In genomic region chr14:75981426-75981825, GRCh38 we compare ENCODE assay signal across 8 cellular contexts. TPM values are rescaled to one million over a fixed set of nuclear protein-coding genes. Genes with fewer than 3 reads are reported as not detected.
DNase-seq lines count a peak whose midpoint lies in the region; ATAC-seq, FAIRE-seq and TF ChIP-seq lines count a peak whose summit lies in the region.

No MANE protein-coding gene starts in this region.

- H3K27me3 ChIP-seq in H7 (ENCODE audit: control insufficient read depth, insufficient read depth, low read length) = peaks cover 14% of the 10 kb centered on the region
- H3K27me3 ChIP-seq in ascending aorta = no peaks in the 10 kb centered on the region
- no peaks in the 10 kb centered on the region for H3K27me3 ChIP-seq in keratinocyte (ENCODE audit: control insufficient read depth, extremely low read depth, insufficient read depth, low read length)

- H3K27ac ChIP-seq in ascending aorta (peak overlapping the region; percentile 99 to 100), keratinocyte (ENCODE audit: control insufficient read depth, insufficient read depth, low read length) (peak overlapping the region; percentile 53)

- H3K9ac ChIP-seq in keratinocyte (ENCODE audit: control insufficient read depth, extremely low read depth, insufficient read depth, low read length) = peak overlapping the region; percentile 76

- FAIRE-seq in keratinocyte (lab: Jason Lieb, UNC) = no peak

- peak; percentile 34 for ATAC-seq in GM18498 (IDR thresholded peaks at IDR 0.05; ENCODE audit: unreplicated experiment)

- H3K9me1 ChIP-seq in keratinocyte (ENCODE audit: control insufficient read depth, extremely low read depth, insufficient read depth, low read length) = no peaks in the 10 kb centered on the region

- H3K79me2 ChIP-seq in keratinocyte (ENCODE audit: control insufficient read depth, insufficient read depth, low read length) = peaks cover 6% of the 10 kb centered on the region

- H3K4me1 ChIP-seq in ascending aorta (peaks cover 15 to 39% of the 10 kb centered on the region in 2 donors), keratinocyte (ENCODE audit: control insufficient read depth, extremely low read depth, insufficient read depth, low read length) (peaks cover 18% of the 10 kb centered on the region)

- H3K4me2 ChIP-seq in keratinocyte (ENCODE audit: control insufficient read depth, extremely low read depth, insufficient read depth, low read depth, low read length) = peak overlapping the region; percentile 68

- no peaks in the 10 kb centered on the region for H4K20me1 ChIP-seq in keratinocyte (ENCODE audit: control insufficient read depth, extremely low read depth, insufficient read depth, low read length)

- dilution Hi-C loops in keratinocyte (cut with MboI; ENCODE audit: extremely low pct_ligation_motif_present, low sequenced_read_pairs) = no loop called here

- DNase-seq in H7 = peak; percentile 76
- DNase-seq in NCI-H2171 treated with DMSO at 0.1 percent for 48 hours (lab: John Stamatoyannopoulos, UW) = peak; percentile 80
- DNase-seq in ascending aorta (ENCODE audit: low spot score in 2 of 2) = peak in 1 of 2 donors; percentile 68
- no peak for DNase-seq in keratinocyte (ENCODE audit: low read depth, low spot score)
- DNase-seq in stimulated activated CD4-positive, alpha-beta T cell treated with anti-CD3 and anti-CD28 coated beads, Interleukin-4, amount 100 ng/mL, for 1 hour = peak; percentile 29
- DNase-seq in NOMO-1 (lab: John Stamatoyannopoulos, UW; ENCODE audit: unreplicated experiment in 2 of 2) = no peak
- no peak for DNase-seq in NCI-H128 (lab: John Stamatoyannopoulos, UW; ENCODE audit: unreplicated experiment)

- H3K4me3 ChIP-seq in H7 (ENCODE audit: insufficient read depth, low read depth, low read length) (peak overlapping the region; percentile 64), ascending aorta (peak overlapping the region; percentile 81 to 88), keratinocyte (ENCODE audit: control insufficient read depth in 2 of 3, extremely low read depth in 1 of 3, insufficient read depth in 2 of 3, low read depth in 1 of 3, low read length in 3 of 3) (peak overlapping the region; percentile 53 to 79 (median 54))

- intact Hi-C loops in ascending aorta (cut with DNase I) = loop anchor here (10.0 kb wide), 3 partner anchors 157 to 1387 kb away; no protein-coding TSS in a partner anchor

- no peaks in the 10 kb centered on the region for H3K36me3 ChIP-seq in H7 (replicated peaks; ENCODE audit: control insufficient read depth, insufficient read depth, low read length)
- no peaks in the 10 kb centered on the region for H3K36me3 ChIP-seq in ascending aorta
- H3K36me3 ChIP-seq in keratinocyte (ENCODE audit: control insufficient read depth in 2 of 2, extremely low read depth in 1 of 2, insufficient read depth in 2 of 2, low read length in 2 of 2) = no peaks in the 10 kb centered on the region

- H3K9me3 ChIP-seq in ascending aorta (no peaks in the 10 kb centered on the region), keratinocyte (ENCODE audit: control insufficient read depth, low read depth, low read length) (no peaks in the 10 kb centered on the region)

- peak overlapping the region; percentile 93 for H2AFZ ChIP-seq in keratinocyte (ENCODE audit: control insufficient read depth, low read length)

- TF ChIP-seq CTCF in ascending aorta (IDR thresholded peaks at IDR 0.05) (no peak), keratinocyte (optimal IDR thresholded peaks at IDR 0.05 in 1 of 3, IDR thresholded peaks at IDR 0.05 in 1 of 3, conservative IDR thresholded peaks at IDR 0.05 in 1 of 3; ENCODE audit: extremely low read depth in 1 of 3, insufficient read depth in 2 of 3, low read length in 3 of 3) (no peak)

RNA-seq across cellular contexts. Expression of gene TGFB3, which starts 0.4 kb away (rescaled TPM):
- 0.96 and 0.97 TPM in 2 replicates for total RNA-seq in H7 (2014; rRNA removed; shearing (Covaris generic))
- total RNA-seq in ascending aorta = 108 TPM
- 0.84 to 1.1 TPM (median 1.1 TPM) in 3 replicates for polyA plus RNA-seq in keratinocyte
- polyA plus RNA-seq in keratinocyte (2011; ENCODE audit: low read depth) = not detected
- polyA plus RNA-seq in keratinocyte (2011; cell fraction: cytosol; rRNA removed) = 0.62 and 0.79 TPM in 2 replicates
- 2.4 and 2.6 TPM in 2 replicates for polyA plus RNA-seq in keratinocyte (2011; cell fraction: nucleus; rRNA removed)
- polyA plus RNA-seq in keratinocyte (2012; ENCODE audit: low replicate concordance) = 0.24 and 0.73 TPM in 2 replicates
- polyA minus RNA-seq in keratinocyte = 0.49 to 5.5 TPM (median 2.5 TPM) in 3 replicates
- polyA minus RNA-seq in keratinocyte (2011; cell fraction: cytosol; rRNA and poly(A)+ RNA removed) = not detected
- polyA minus RNA-seq in keratinocyte (2011; cell fraction: nucleus; rRNA and poly(A)+ RNA removed) = 0.32 and 0.39 TPM in 2 replicates

RNA-seq across cellular contexts. Expression of gene IFT43, which starts 4.1 kb away (rescaled TPM):
- 17.2 and 24.6 TPM in 2 replicates for total RNA-seq in H7 (2014; rRNA removed; shearing (Covaris generic))
- total RNA-seq in ascending aorta = 84.0 TPM
- 36.1 to 48.4 TPM (median 41.6 TPM) in 3 replicates for polyA plus RNA-seq in keratinocyte
- polyA plus RNA-seq in keratinocyte (2011; ENCODE audit: low read depth) = 12.3 TPM
- polyA plus RNA-seq in keratinocyte (2011; cell fraction: cytosol; rRNA removed) = 32.3 and 35.8 TPM in 2 replicates
- 45.3 and 47.6 TPM in 2 replicates for polyA plus RNA-seq in keratinocyte (2011; cell fraction: nucleus; rRNA removed)
- 28.7 and 33.1 TPM in 2 replicates for polyA plus RNA-seq in keratinocyte (2012; ENCODE audit: low replicate concordance)
- 16.7 to 17.9 TPM (median 17.2 TPM) in 3 replicates for polyA minus RNA-seq in keratinocyte
- 13.2 TPM for polyA minus RNA-seq in keratinocyte (2011; cell fraction: cytosol; rRNA and poly(A)+ RNA removed)
- 14.9 and 27.0 TPM in 2 replicates for polyA minus RNA-seq in keratinocyte (2011; cell fraction: nucleus; rRNA and poly(A)+ RNA removed)

Comparison
In these comparisons a context has a peak if more than half of its experiments do, and no peak if none do; other contexts are left out.
1. DNase-seq: peak in H7 (single experiment), NCI-H2171 treated with DMSO at 0.1 percent for 48 hours (single experiment) and stimulated activated CD4-positive, alpha-beta T cell treated with anti-CD3 and anti-CD28 coated beads, Interleukin-4, amount 100 ng/mL, for 1 hour (single experiment); none in keratinocyte (single experiment), NOMO-1 (0 of 2) and NCI-H128 (single experiment).
2. RNA of gene TGFB3, which starts 0.4 kb away (total RNA-seq): 108 TPM in ascending aorta (single experiment); 0.96 to 0.97 TPM in H7; every median in the first group is over 10 times any median in the second.
3. Peak in every context shown above with its lines, with median percentiles within 50 percentile points of each other: H3K4me3 ChIP-seq.